Comparison of ENCODE assay signal across 8 cellular contexts in the genomic region with DNA sequence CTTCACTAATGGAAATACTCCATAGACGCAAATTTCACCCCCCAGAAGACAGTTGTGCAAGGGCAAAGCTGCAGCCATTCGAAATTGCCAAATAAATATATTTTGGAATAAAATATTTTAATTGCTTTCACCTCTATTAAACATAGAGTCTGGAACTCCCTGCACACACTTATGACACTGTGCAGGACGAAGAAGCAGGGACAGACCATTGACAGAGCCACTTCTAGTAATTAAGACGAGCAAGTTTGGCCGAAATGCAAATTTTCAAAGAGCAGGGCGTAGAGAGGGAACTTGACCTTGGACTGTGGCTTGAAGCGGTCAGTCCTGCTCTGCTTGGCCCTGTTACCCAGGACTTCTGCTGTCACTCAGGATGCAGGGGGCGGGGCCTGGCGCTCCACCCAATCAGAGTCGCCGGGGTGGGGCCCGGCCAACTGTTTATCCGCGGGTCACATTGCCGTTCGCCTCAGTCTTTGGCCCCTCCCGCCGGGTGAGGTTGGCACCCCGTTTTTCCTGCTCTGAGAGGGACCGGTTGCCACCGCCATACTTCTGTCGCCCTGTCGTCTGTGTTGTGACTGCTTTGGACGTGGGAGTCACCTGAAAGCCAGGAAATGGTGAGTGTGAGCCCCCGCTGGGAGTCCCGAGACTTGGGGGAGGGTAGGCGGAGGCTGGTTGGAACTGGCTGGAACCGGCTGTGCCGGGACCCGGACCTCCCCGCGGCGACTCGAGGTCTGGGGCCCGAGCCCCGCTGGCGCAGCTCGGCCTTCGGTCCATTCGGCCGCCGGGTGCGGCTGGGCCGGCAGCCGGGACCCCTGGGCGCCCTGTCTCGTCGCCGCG. TPM values are rescaled to one million over a fixed set of nuclear protein-coding genes. Genes with fewer than 3 reads are reported as not detected.
DNase-seq lines count a peak whose midpoint lies in the region; FAIRE-seq and TF ChIP-seq lines count a peak whose summit lies in the region.

Gene ZNF844 (plus strand): TSS at position 466 of the 834 bp plus-strand sequence. CDS start 143 bp downstream, at position 609.

- TF ChIP-seq CTCF in AG09319 (IDR thresholded peaks at IDR 0.05; ENCODE audit: low read depth, low read length) = no peak

- H3K36me3 Mint-ChIP-seq in T-helper 2 cell treated with Interferon-gamma antibody and Interleukin-4, amounts not matched to agents 5 μg/mL and 100 μg/mL, for 36 hours (ENCODE audit: low read depth) = peaks cover 2% of the 10 kb centered on the region

- peaks cover 14% of the 10 kb centered on the region for H3K9me3 Mint-ChIP-seq in T-helper 2 cell treated with Interferon-gamma antibody and Interleukin-4, amounts not matched to agents 5 μg/mL and 100 μg/mL, for 36 hours

- H3K27me3 Mint-ChIP-seq in T-helper 2 cell treated with Interferon-gamma antibody and Interleukin-4, amounts not matched to agents 5 μg/mL and 100 μg/mL, for 36 hours (ENCODE audit: low read depth) = no peaks in the 10 kb centered on the region

- H3K27ac Mint-ChIP-seq in T-helper 2 cell treated with Interferon-gamma antibody and Interleukin-4, amounts not matched to agents 5 μg/mL and 100 μg/mL, for 36 hours = peak within 1 kb of the TSS; percentile 69

- peak; percentile 81 for FAIRE-seq in GM19239 (lab: Jason Lieb, UNC)
- peak; percentile 86 for FAIRE-seq in HTR-8/SVneo (lab: Jason Lieb, UNC)

- peak; percentile 78 for DNase-seq in AG09319 (ENCODE audit: extremely low read depth, low read depth)
- DNase-seq in GM19239 (ENCODE audit: insufficient read length, low spot score) = peak; percentile 72
- DNase-seq in HTR-8/SVneo (ENCODE audit: insufficient read length, low spot score) = peak; percentile 80
- DNase-seq in T-helper 2 cell treated with Interferon-gamma antibody and Interleukin-4, amounts not matched to agents 5 μg/mL and 100 μg/mL, for 36 hours (ENCODE audit: low spot score) = peak; percentile 58
- DNase-seq in astrocyte of the hippocampus (ENCODE audit: low read depth, low spot score) = peak; percentile 97
- peak; percentile 90 to 97 for DNase-seq in hippocampal formation (lab: John Stamatoyannopoulos, UW)
- DNase-seq in pulmonary artery endothelial cell (ENCODE audit: low read depth, low spot score) = peak; percentile 57
- peak; percentile 98 for DNase-seq in ureter (ENCODE audit: low spot score)

- peak within 1 kb of the TSS; percentile 74 for H3K4me3 Mint-ChIP-seq in T-helper 2 cell treated with Interferon-gamma antibody and Interleukin-4, amounts not matched to agents 5 μg/mL and 100 μg/mL, for 36 hours

- peaks cover 3% of the 10 kb centered on the region for H3K4me1 Mint-ChIP-seq in T-helper 2 cell treated with Interferon-gamma antibody and Interleukin-4, amounts not matched to agents 5 μg/mL and 100 μg/mL, for 36 hours (ENCODE audit: low read depth)

RNA-seq across cellular contexts. Expression of gene ZNF844, which starts in this region (rescaled TPM):
- 2.8 and 4.9 TPM in 2 replicates for total RNA-seq in pulmonary artery endothelial cell
- 20.1 TPM for total RNA-seq in ureter

Comparison
In these comparisons a context has a peak if more than half of its experiments do, and no peak if none do; other contexts are left out.
1. Peak in every context shown above with its lines: DNase-seq.